ENCODE assay signal across 7 cellular contexts in genomic region chr13:112873851-112874750, GRCh38.
DNase-seq lines count a peak whose midpoint lies in the region; FAIRE-seq and TF ChIP-seq lines count a peak whose summit lies in the region.

No MANE protein-coding gene starts in this region.

- WGBS in iPS DF 6.9 (ENCODE audit: insufficient coverage, insufficient read length): no CpG with 5 or more reads among the region's 40 CpGs
- WGBS in spleen, 5 donors: 22 to 47% (median 27%) methylated on average over 29 to 40 of the region's 40 CpGs

- no peaks in the 10 kb centered on the region for H3K27me3 ChIP-seq in HAP-1 (ENCODE audit: low read depth)
- no peaks in the 10 kb centered on the region for H3K27me3 ChIP-seq in iPS DF 6.9 (ENCODE audit: control insufficient read depth, insufficient read depth, low read length)
- no peaks in the 10 kb centered on the region for H3K27me3 ChIP-seq in spleen (replicated peaks in 1 of 7)

- peak; percentile 89 for FAIRE-seq in GM12892 (lab: Jason Lieb, UNC)

- intact Hi-C loops in spleen (cut with DNase I; ENCODE audit: low total_unique reads): no loop called here

- no peak overlapping the region for H3K4me3 ChIP-seq in HAP-1
- no peak overlapping the region for H3K4me3 ChIP-seq in iPS DF 6.9 (ENCODE audit: low read length)
- peak overlapping the region in 6 of 8 donors; percentile 8 to 63 (median 12) for H3K4me3 ChIP-seq in spleen

- peak; percentile 72 for TF ChIP-seq CTCF in LNCAP (IDR thresholded peaks at IDR 0.05)
- peak; percentile 82 to 96 (median 89) for TF ChIP-seq CTCF in spleen (IDR thresholded peaks at IDR 0.05 in 8 of 11, conservative IDR thresholded peaks at IDR 0.05 in 3 of 11)

- in situ Hi-C loops in HAP-1 (cut with MboI; ENCODE audit: low sequenced_read_pairs): loop anchor here (10.0 kb wide), 1 partner anchor 229 kb away; no protein-coding TSS in a partner anchor

- H3K4me1 ChIP-seq in HAP-1: no peaks in the 10 kb centered on the region
- no peaks in the 10 kb centered on the region; the same call in 1 of the 2 replicates for H3K4me1 ChIP-seq in iPS DF 6.9 (ENCODE audit: control insufficient read depth, insufficient read depth, low read length)
- H3K4me1 ChIP-seq in spleen: peaks cover 9 to 37% (median 24%) of the 10 kb centered on the region in 6 donors

- DNase-seq in GM12892 (ENCODE audit: insufficient read length) (peak; percentile 90), HAP-1 (ENCODE audit: low spot score in 2 of 2) (peak; percentile 28 to 86), SKM-1 (lab: John Stamatoyannopoulos, UW; ENCODE audit: unreplicated experiment) (peak; percentile 24), anterior cingulate cortex (lab: John Stamatoyannopoulos, UW) (peak in 54 of 58 donors; percentile 15 to 80 (median 46)), iPS DF 6.9 (ENCODE audit: low read depth, low spot score) (peak; percentile 67), spleen (peak; percentile 94)

- no peaks in the 10 kb centered on the region for H3K9me3 ChIP-seq in HAP-1
- no peaks in the 10 kb centered on the region for H3K9me3 ChIP-seq in iPS DF 6.9 (ENCODE audit: control insufficient read depth, insufficient read depth, low read length)
- H3K9me3 ChIP-seq in spleen: peaks cover 0 to 5% (median 0%) of the 10 kb centered on the region in 8 donors

- H3K27ac ChIP-seq in iPS DF 6.9 (ENCODE audit: low read length) (no peak overlapping the region), spleen (peak overlapping the region; percentile 59 to 86 (median 74))

- TF ChIP-seq POLR2A in GM12892 (IDR thresholded peaks at IDR 0.05; ENCODE audit: low read depth, low read length): no peak
- TF ChIP-seq POLR2A in spleen (IDR thresholded peaks at IDR 0.05): no peak

- 0 out of 2 replicates have a peak, but pooled peaks cover 5% of the 10 kb centered on the region for H3K36me3 ChIP-seq in HAP-1 (replicated peaks)
- peaks cover 17% of the 10 kb centered on the region for H3K36me3 ChIP-seq in iPS DF 6.9 (ENCODE audit: control insufficient read depth, insufficient read depth, low read length)
- H3K36me3 ChIP-seq in spleen: peaks cover 0 to 71% (median 28%) of the 10 kb centered on the region in 6 donors

Comparison
In these comparisons a context has a peak if more than half of its experiments do, and no peak if none do; other contexts are left out.
1. DNase-seq: peak in every context shown above with its lines; median percentile 94 in spleen; 90 in GM12892; 67 in iPS DF 6.9; 57 in HAP-1; 46 in anterior cingulate cortex; 24 in SKM-1.
2. H3K4me3 ChIP-seq: peak in spleen (6 of 8); none in HAP-1 (single experiment) and iPS DF 6.9 (single experiment).